Comparison of ENCODE assay signal across 14 cellular contexts in genomic region chr10:52949899-52950298, GRCh38.
DNase-seq lines count a peak whose midpoint lies in the region; ATAC-seq and TF ChIP-seq lines count a peak whose summit lies in the region.
"Had no signal": no experiment of that assay in that cellular context is flagged by ENCODE, and none has a peak within 500 bp of the region (broad histone marks: within the 10 kb centered on the region; RNA-seq: fewer than 3 reads in every experiment).

No MANE protein-coding gene starts in this region.

- DNase-seq in DMS53 treated with DMSO at 0.1 percent for 48 hours (lab: John Stamatoyannopoulos, UW; ENCODE audit: unreplicated experiment) = peak; percentile 52
- peak; percentile 4 for DNase-seq in NAMALWA (ENCODE audit: low spot score)
- no peak for DNase-seq in chondrocyte (ENCODE audit: low spot score)
- no peak for DNase-seq in mesothelial cell of epicardium (ENCODE audit: low spot score in 2 of 2, unreplicated experiment in 2 of 2)
- DNase-seq in A172 (ENCODE audit: low spot score) = no peak
- DNase-seq in right atrium auricular region (ENCODE audit: low spot score) = no peak
- DNase-seq in SJCRH30 = no peak
- DNase-seq: activated T-cell treated with anti-CD3 and anti-CD28 coated beads, Interleukin-2, amount 50 U/mL, for 1 hour; NCI-H524; stimulated activated CD4-positive, alpha-beta T cell treated with anti-CD3 and anti-CD28 coated beads, Interleukin-4, amount 100 ng/mL, for 1 hour had no signal

- H3K4me3 Mint-ChIP-seq in chondrocyte (ENCODE audit: unreplicated experiment) (no peak overlapping the region), mesothelial cell of epicardium (no peak overlapping the region)
- H3K4me3 Mint-ChIP-seq: B cell; stimulated activated effector memory CD8-positive, alpha-beta T cell treated with anti-CD3 and anti-CD28 coated beads, Interleukin-12 subunit alpha, Interleukin-12 subunit beta, amount 100 ng/mL, for 72 hours had no signal

- H3K27ac Mint-ChIP-seq in chondrocyte (ENCODE audit: unreplicated experiment) (no peak overlapping the region), mesothelial cell of epicardium (peak overlapping the region; percentile 47)
- H3K27ac Mint-ChIP-seq: B cell; stimulated activated effector memory CD8-positive, alpha-beta T cell treated with anti-CD3 and anti-CD28 coated beads, Interleukin-12 subunit alpha, Interleukin-12 subunit beta, amount 100 ng/mL, for 72 hours had no signal

- ATAC-seq in GM21515 (IDR thresholded peaks at IDR 0.05; ENCODE audit: unreplicated experiment) = no peak
- ATAC-seq: stimulated activated effector memory CD8-positive, alpha-beta T cell treated with anti-CD3 and anti-CD28 coated beads, Interleukin-12 subunit alpha, Interleukin-12 subunit beta, amount 100 ng/mL, for 72 hours had no signal

- H3K36me3 Mint-ChIP-seq in chondrocyte (ENCODE audit: low read depth) (no peaks in the 10 kb centered on the region), mesothelial cell of epicardium (peaks cover 12% of the 10 kb centered on the region)
- H3K36me3 Mint-ChIP-seq: stimulated activated effector memory CD8-positive, alpha-beta T cell treated with anti-CD3 and anti-CD28 coated beads, Interleukin-12 subunit alpha, Interleukin-12 subunit beta, amount 100 ng/mL, for 72 hours had no signal

- peak; percentile 38 for TF ChIP-seq CTCF in chondrocyte (IDR thresholded peaks at IDR 0.05)
- no peak for TF ChIP-seq CTCF in mesothelial cell of epicardium (IDR thresholded peaks at IDR 0.05; ENCODE audit: unreplicated experiment)
- no peak for TF ChIP-seq CTCF in right atrium auricular region (IDR thresholded peaks at IDR 0.05)

- no peak overlapping the region for H3K27ac ChIP-seq in right atrium auricular region
- no peak overlapping the region for H3K27ac ChIP-seq in SJCRH30

- H3K9me3 ChIP-seq in right atrium auricular region (no peaks in the 10 kb centered on the region), SJCRH30 (replicated peaks) (no peaks in the 10 kb centered on the region)
- H3K9me3 ChIP-seq: HAP-1 had no signal

- H3K4me1 ChIP-seq in right atrium auricular region (no peaks in the 10 kb centered on the region), SJCRH30 (no peaks in the 10 kb centered on the region)
- H3K4me1 ChIP-seq: HAP-1 had no signal

- H3K27me3 ChIP-seq in right atrium auricular region (no peaks in the 10 kb centered on the region), SJCRH30 (no peaks in the 10 kb centered on the region)

- H3K27me3 Mint-ChIP-seq in chondrocyte (ENCODE audit: low read depth) = peaks cover 5% of the 10 kb centered on the region
- no peaks in the 10 kb centered on the region for H3K27me3 Mint-ChIP-seq in mesothelial cell of epicardium (ENCODE audit: low read depth)
- H3K27me3 Mint-ChIP-seq: B cell had no signal

- H3K4me3 ChIP-seq in right atrium auricular region (no peak overlapping the region), SJCRH30 (no peak overlapping the region)
- H3K4me3 ChIP-seq: HAP-1 had no signal

- no peaks in the 10 kb centered on the region for H3K36me3 ChIP-seq in right atrium auricular region
- H3K36me3 ChIP-seq in SJCRH30 = no peaks in the 10 kb centered on the region
- H3K36me3 ChIP-seq: HAP-1 had no signal

- H3K4me1 Mint-ChIP-seq in chondrocyte (ENCODE audit: low read depth) (no peaks in the 10 kb centered on the region), mesothelial cell of epicardium (peaks cover 32% of the 10 kb centered on the region)
- H3K4me1 Mint-ChIP-seq: B cell; stimulated activated effector memory CD8-positive, alpha-beta T cell treated with anti-CD3 and anti-CD28 coated beads, Interleukin-12 subunit alpha, Interleukin-12 subunit beta, amount 100 ng/mL, for 72 hours had no signal

- H3K9me3 Mint-ChIP-seq in chondrocyte (ENCODE audit: low read depth) (no peaks in the 10 kb centered on the region), mesothelial cell of epicardium (peaks cover 11% of the 10 kb centered on the region)

Comparison
In these comparisons a context has a peak if more than half of its experiments do, and no peak if none do; other contexts are left out.
1. DNase-seq: peak in DMS53 treated with DMSO at 0.1 percent for 48 hours (single experiment) and NAMALWA (single experiment); none in chondrocyte (single experiment), mesothelial cell of epicardium (0 of 2), A172 (single experiment), right atrium auricular region (single experiment) and SJCRH30 (0 of 2).